In genomic region chr16:79090966-79091365, GRCh38 we compare ENCODE assay signal across 19 cellular contexts.
DNase-seq lines count a peak whose midpoint lies in the region; ATAC-seq lines count a peak whose summit lies in the region.
"Had no signal": no experiment of that assay in that cellular context is flagged by ENCODE, and none has a peak within 500 bp of the region (broad histone marks: within the 10 kb centered on the region; RNA-seq: fewer than 3 reads in every experiment).

No MANE protein-coding gene starts in this region.

- no peak for DNase-seq in activated CD4-positive, alpha-beta T cell treated with anti-CD3 and anti-CD28 coated beads for 36 hours
- DNase-seq in activated CD4-positive, alpha-beta T cell treated with anti-CD3 and anti-CD28 coated beads for 1 hour = no peak
- DNase-seq in Jurkat, Clone E6-1 (ENCODE audit: low read depth, low spot score) = peak; percentile 49
- DNase-seq in natural killer cell treated with Interleukin-12 subunit alpha and Interleukin-12 subunit beta and Interleukin-15 and Interleukin-18, amount 100 ng/mL, for 72 hours (ENCODE audit: low spot score) = no peak
- DNase-seq in amygdala (lab: John Stamatoyannopoulos, UW) (no peak), left lobe of liver (ENCODE audit: low spot score) (no peak)
- DNase-seq: colonic mucosa, heart right ventricle, islet precursor cell, mesenchymal stem cell, MG63, NCI-H2029 treated with DMSO at 0.1 percent for 48 hours, NCI-H510A, retina had no signal

- H3K36me3 Mint-ChIP-seq in activated CD4-positive, alpha-beta T cell treated with anti-CD3 and anti-CD28 coated beads for 36 hours (ENCODE audit: low read depth) = peaks cover 10% of the 10 kb centered on the region
- peaks cover 11% of the 10 kb centered on the region for H3K36me3 Mint-ChIP-seq in activated T-helper 17 cell treated with anti-CD3 and anti-CD28 coated beads, Interleukin-2, amount 50 U/mL, for 72 hours (ENCODE audit: low read depth)
- H3K36me3 Mint-ChIP-seq in natural killer cell treated with Interleukin-12 subunit alpha and Interleukin-12 subunit beta and Interleukin-15 and Interleukin-18, amount 100 ng/mL, for 72 hours = no peaks in the 10 kb centered on the region
- H3K36me3 Mint-ChIP-seq: neural progenitor cell had no signal

- intact Hi-C loops in activated CD4-positive, alpha-beta T cell treated with anti-CD3 and anti-CD28 coated beads for 36 hours (cut with DNase I, micrococcal nuclease) = loop anchor here (1.0 to 5.0 kb wide), 3 partner anchors 178 to 511 kb away; partner anchors contain the start of gene MAF (in 2 of the 2)

- H3K27me3 Mint-ChIP-seq in activated CD4-positive, alpha-beta T cell treated with anti-CD3 and anti-CD28 coated beads for 36 hours = no peaks in the 10 kb centered on the region
- no peaks in the 10 kb centered on the region for H3K27me3 Mint-ChIP-seq in activated T-helper 17 cell treated with anti-CD3 and anti-CD28 coated beads, Interleukin-2, amount 50 U/mL, for 72 hours
- H3K27me3 Mint-ChIP-seq in natural killer cell treated with Interleukin-12 subunit alpha and Interleukin-12 subunit beta and Interleukin-15 and Interleukin-18, amount 100 ng/mL, for 72 hours = peaks cover 0 to 10% of the 10 kb centered on the region in 2 donors

- POLR2A ChIA-PET in activated CD4-positive, alpha-beta T cell treated with anti-CD3 and anti-CD28 coated beads for 36 hours (lab: Charles Lee) = no interaction called here

- no peak for ATAC-seq in activated CD4-positive, alpha-beta T cell treated with anti-CD3 and anti-CD28 coated beads for 36 hours
- no peak for ATAC-seq in activated T-helper 17 cell treated with anti-CD3 and anti-CD28 coated beads, Interleukin-2, amount 50 U/mL, for 72 hours (replicated peaks)
- no peak for ATAC-seq in natural killer cell treated with Interleukin-12 subunit alpha and Interleukin-12 subunit beta and Interleukin-15 and Interleukin-18, amount 100 ng/mL, for 72 hours
- ATAC-seq in GM21515 (IDR thresholded peaks at IDR 0.05; ENCODE audit: unreplicated experiment) = no peak
- no peak for ATAC-seq in left lobe of liver
- ATAC-seq: GM23338, heart right ventricle had no signal

- H3K4me3 Mint-ChIP-seq in activated CD4-positive, alpha-beta T cell treated with anti-CD3 and anti-CD28 coated beads for 36 hours = no peak overlapping the region
- H3K4me3 Mint-ChIP-seq in activated T-helper 17 cell treated with anti-CD3 and anti-CD28 coated beads, Interleukin-2, amount 50 U/mL, for 72 hours = peak overlapping the region; percentile 70
- H3K4me3 Mint-ChIP-seq in natural killer cell treated with Interleukin-12 subunit alpha and Interleukin-12 subunit beta and Interleukin-15 and Interleukin-18, amount 100 ng/mL, for 72 hours = peak overlapping the region; percentile 77
- H3K4me3 Mint-ChIP-seq: GM23338, neural progenitor cell had no signal

- CTCF ChIA-PET in activated CD4-positive, alpha-beta T cell treated with anti-CD3 and anti-CD28 coated beads for 36 hours (lab: Charles Lee) = interaction anchor here (0.6 to 1.8 kb wide), 2 partner anchors 19 to 44 kb away, joined by 3 to 4 read pairs; no protein-coding TSS in a partner anchor

- peak overlapping the region; percentile 15; the same call in 1 of the 2 replicates for H3K4me3 ChIP-seq in Jurkat, Clone E6-1 (ENCODE audit: low read length)
- H3K4me3 ChIP-seq: colonic mucosa, GM23338, heart right ventricle, MG63, neural progenitor cell, thoracic aorta had no signal

- H3K27ac Mint-ChIP-seq in activated CD4-positive, alpha-beta T cell treated with anti-CD3 and anti-CD28 coated beads for 36 hours = peak overlapping the region; percentile 95
- H3K27ac Mint-ChIP-seq in activated T-helper 17 cell treated with anti-CD3 and anti-CD28 coated beads, Interleukin-2, amount 50 U/mL, for 72 hours = peak overlapping the region; percentile 93
- peak overlapping the region; percentile 72 to 81 for H3K27ac Mint-ChIP-seq in natural killer cell treated with Interleukin-12 subunit alpha and Interleukin-12 subunit beta and Interleukin-15 and Interleukin-18, amount 100 ng/mL, for 72 hours
- H3K27ac Mint-ChIP-seq: GM23338, neural progenitor cell had no signal

- H3K9me3 Mint-ChIP-seq in activated CD4-positive, alpha-beta T cell treated with anti-CD3 and anti-CD28 coated beads for 36 hours (ENCODE audit: low read depth) = peaks cover 6% of the 10 kb centered on the region
- peaks cover 8% of the 10 kb centered on the region for H3K9me3 Mint-ChIP-seq in activated T-helper 17 cell treated with anti-CD3 and anti-CD28 coated beads, Interleukin-2, amount 50 U/mL, for 72 hours
- no peaks in the 10 kb centered on the region for H3K9me3 Mint-ChIP-seq in natural killer cell treated with Interleukin-12 subunit alpha and Interleukin-12 subunit beta and Interleukin-15 and Interleukin-18, amount 100 ng/mL, for 72 hours
- H3K9me3 Mint-ChIP-seq: GM23338, neural progenitor cell had no signal

- H3K4me1 Mint-ChIP-seq in activated CD4-positive, alpha-beta T cell treated with anti-CD3 and anti-CD28 coated beads for 36 hours = peaks cover 57% of the 10 kb centered on the region
- peaks cover 30% of the 10 kb centered on the region for H3K4me1 Mint-ChIP-seq in activated T-helper 17 cell treated with anti-CD3 and anti-CD28 coated beads, Interleukin-2, amount 50 U/mL, for 72 hours
- H3K4me1 Mint-ChIP-seq in natural killer cell treated with Interleukin-12 subunit alpha and Interleukin-12 subunit beta and Interleukin-15 and Interleukin-18, amount 100 ng/mL, for 72 hours (ENCODE audit: low read depth in 2 of 2) = peaks cover 41 to 51% of the 10 kb centered on the region in 2 donors
